Comparison of ENCODE assay signal across 31 cellular contexts in genomic region chr6:3635482-3635881, GRCh38.
"Had no signal": no experiment of that assay in that cellular context is flagged by ENCODE, and none has a peak within 500 bp of the region (broad histone marks: within the 10 kb centered on the region; RNA-seq: fewer than 3 reads in every experiment).

No MANE protein-coding gene starts in this region.

- H3K27ac ChIP-seq: Peyer's patch, SJSA1, VCaP had no signal

- H3K27me3 ChIP-seq: MG63, Peyer's patch, SJSA1 had no signal

- H3K9ac ChIP-seq: SK-N-SH had no signal

- ATAC-seq: activated CD8-positive, alpha-beta memory T cell treated with anti-CD3 and anti-CD28 coated beads, Interleukin-2, amount 10 ng/mL, durations not matched to agents 7 days and 5 days; activated naive CD8-positive, alpha-beta T cell treated with anti-CD3 and anti-CD28 coated beads, Interleukin-2, amount 50 U/mL, for 24 hours; T-helper 17 cell had no signal

- H3K4me2 ChIP-seq: SK-N-SH had no signal

- H3K4me1 ChIP-seq: Peyer's patch had no signal

- H3K4me3 ChIP-seq: MG63, Peyer's patch, SJSA1 had no signal

- DNase-seq: activated CD4-positive, alpha-beta memory T cell treated with anti-CD3 and anti-CD28 coated beads, Interleukin-2, amount 10 ng/mL, durations not matched to agents 7 days and 5 days; activated CD4-positive, alpha-beta T cell treated with anti-CD3 and anti-CD28 coated beads for 1 hour; activated CD4-positive, alpha-beta T cell treated with anti-CD3 and anti-CD28 coated beads for 48 hours; activated CD4-positive, CD25-positive, alpha-beta regulatory T cell; activated CD8-positive, alpha-beta memory T cell treated with anti-CD3 and anti-CD28 coated beads for 24 hours; activated CD8-positive, alpha-beta memory T cell treated with anti-CD3 and anti-CD28 coated beads, Interleukin-2, amount 10 ng/mL, durations not matched to agents 7 days and 5 days; activated CD8-positive, alpha-beta memory T cell treated with anti-CD3 and anti-CD28 coated beads, Interleukin-2, amount 50 U/mL, for 48 hours; activated effector memory CD4-positive, alpha-beta T cell treated with Interleukin-2 at 50 U/mL for 16 hours; activated naive CD4-positive, alpha-beta T cell treated with anti-CD3 and anti-CD28 coated beads, Interleukin-2, amount 10 ng/mL, durations not matched to agents 7 days and 5 days; activated naive CD8-positive, alpha-beta T cell treated with anti-CD3 and anti-CD28 coated beads, Interleukin-2, amount 50 U/mL, for 24 hours; activated T-cell treated with anti-CD3 and anti-CD28 coated beads, Interleukin-2, amount 50 U/mL, for 48 hours; central memory CD4-positive, alpha-beta T cell; Kasumi-1; KBM-7; MG63; NCI-H1048; NCI-H1105 treated with DMSO at 0.1 percent for 48 hours; NCI-H1436; NCI-H1694; NCI-H1930; NCI-H2081 treated with DMSO at 0.1 percent for 48 hours; NCI-H226; NCI-H446 treated with DMSO at 0.1 percent for 48 hours; NCI-H524; Peyer's patch; RPMI8226; SHP77 treated with DMSO at 0.1 percent for 48 hours; SK-N-SH; T-helper 17 cell had no signal

- H3K9me3 ChIP-seq: MG63, Peyer's patch, SJSA1, SK-N-SH had no signal

- H3K36me3 ChIP-seq: MG63, Peyer's patch, SJSA1 had no signal
